ENCODE assay signal across 8 cellular contexts in genomic region chr2:112259509-112260294, GRCh38. TPM values are rescaled to one million over a fixed set of nuclear protein-coding genes. Genes with fewer than 3 reads are reported as not detected.
A peak's percentile ranks its signal among the peaks of the same experiment; 100 is the strongest.
DNase-seq lines count a peak whose midpoint lies in the region; ATAC-seq, FAIRE-seq and TF ChIP-seq lines count a peak whose summit lies in the region.

No MANE protein-coding gene starts in this region.

- TF ChIP-seq CTCF in GM12874 (IDR thresholded peaks at IDR 0.05; ENCODE audit: insufficient read depth, low read depth, low read length) (peak; percentile 98), H1 (IDR thresholded peaks at IDR 0.05; ENCODE audit: control extremely low read depth in 1 of 3, insufficient read depth in 1 of 3, low read depth in 1 of 3, low read length in 3 of 3) (peak; percentile 92 to 98 (median 96))

- DNase-seq in NOMO-1 treated with DMSO at 0.1 percent for 48 hours (lab: John Stamatoyannopoulos, UW; ENCODE audit: unreplicated experiment): peak; percentile 81
- DNase-seq in activated CD8-positive, alpha-beta memory T cell treated with anti-CD3 and anti-CD28 coated beads for 48 hours (ENCODE audit: low read depth in 2 of 3, low spot score in 2 of 3): peak; percentile 54 to 66 (median 56)
- DNase-seq in H1 (ENCODE audit: low read depth in 1 of 2, low spot score in 2 of 2): peak; percentile 62 to 86
- DNase-seq in midbrain (lab: John Stamatoyannopoulos, UW): peak; percentile 84
- DNase-seq in stimulated activated CD8-positive, alpha-beta memory T cell treated with anti-CD3 and anti-CD28 coated beads, Interleukin-4, amount 100 ng/mL, for 24 hours (ENCODE audit: low read depth): peak; percentile 71

- peak overlapping the region; percentile 98 for H2AFZ ChIP-seq in H1 (ENCODE audit: low read length)

- CTCF ChIA-PET in H1 (lab: Charles Lee; ENCODE audit: partially characterized antibody): interaction anchor here (0.8 to 3.4 kb wide), 21 partner anchors 9 to 385 kb away, joined by 3 to 17 read pairs (median 4); partner anchors contain the start of gene RGPD8

- no peaks in the 10 kb centered on the region for H3K23me2 ChIP-seq in H1 (ENCODE audit: low read depth, low read length)

- POLR2A ChIA-PET in H1 (lab: Charles Lee; ENCODE audit: partially characterized antibody): interaction anchor here (1.6 to 2.6 kb wide), 3 partner anchors 13 to 174 kb away, joined by 4 to 9 read pairs (median 6); partner anchors contain the start of gene RGPD8

- no peak overlapping the region for H2BK12ac ChIP-seq in H1 (ENCODE audit: low read depth, low read length)

- no peaks in the 10 kb centered on the region for H3K79me1 ChIP-seq in H1 (ENCODE audit: low read depth, low read length)

- no peaks in the 10 kb centered on the region for H3K27me3 ChIP-seq in H1 (replicated peaks in 1 of 4; ENCODE audit: control insufficient read depth in 3 of 4, extremely low read depth in 1 of 4, insufficient read depth in 3 of 4, low read length in 3 of 4)

- peaks cover 0 to 4% (median 0%) of the 10 kb centered on the region in 4 experiments; a peak in 2 of 7 replicates for H3K4me1 ChIP-seq in H1 (replicated peaks in 1 of 4; ENCODE audit: control insufficient read depth in 3 of 4, insufficient read depth in 4 of 4, low read length in 3 of 4)

- no peaks in the 10 kb centered on the region for H3K79me2 ChIP-seq in H1 (ENCODE audit: control insufficient read depth in 1 of 2, insufficient read depth in 2 of 2, low read length in 2 of 2)

- H2BK20ac ChIP-seq in H1 (ENCODE audit: low read length): no peak overlapping the region

- no peak overlapping the region for H2BK120ac ChIP-seq in H1 (replicated peaks; ENCODE audit: low read depth, low read length)

- no peak for TF ChIP-seq EP300 in H1 (IDR thresholded peaks at IDR 0.05; ENCODE audit: borderline replicate concordance in 1 of 2, low read depth in 2 of 2, low read length in 2 of 2)

- H3K18ac ChIP-seq in H1 (ENCODE audit: extremely low read depth, low read length): no peak overlapping the region

- H2BK5ac ChIP-seq in H1 (ENCODE audit: low read depth, low read length): no peak overlapping the region

- no peak overlapping the region for H3K23ac ChIP-seq in H1 (ENCODE audit: insufficient read length)

- H3K27ac ChIP-seq in H1 (ENCODE audit: low read depth, low read length): no peak overlapping the region

- H4K91ac ChIP-seq in H1 (replicated peaks; ENCODE audit: insufficient read length, low read length): no peak overlapping the region

- H2AK5ac ChIP-seq in H1 (ENCODE audit: low read depth, low read length): no peak overlapping the region

- ATAC-seq in HG03432 (IDR thresholded peaks at IDR 0.05; ENCODE audit: unreplicated experiment) (peak; percentile 41), HG03521 (IDR thresholded peaks at IDR 0.05; ENCODE audit: unreplicated experiment) (no peak)

- TF ChIP-seq RAD21 in H1 (IDR thresholded peaks at IDR 0.05 in 1 of 2, conservative IDR thresholded peaks at IDR 0.05 in 1 of 2; ENCODE audit: low read depth in 2 of 2, low read length in 2 of 2): peak; percentile 91

- no peaks in the 10 kb centered on the region for H4K20me1 ChIP-seq in H1 (replicated peaks in 1 of 2; ENCODE audit: control insufficient read depth in 1 of 2, insufficient read depth in 2 of 2, low read length in 2 of 2)

- H4K8ac ChIP-seq in H1 (ENCODE audit: extremely low read depth, insufficient read depth, low read length): no peak overlapping the region

- H3K56ac ChIP-seq in H1 (replicated peaks; ENCODE audit: insufficient read length, low read depth, low read length): no peak overlapping the region

- H2BK15ac ChIP-seq in H1 (ENCODE audit: low read length): no peak overlapping the region

- H3K9me3 ChIP-seq in H1 (ENCODE audit: insufficient read depth in 2 of 2, low read depth in 1 of 2, low read length in 1 of 2): peaks cover 0 to 6% of the 10 kb centered on the region in 2 experiments; a peak in 1 of 4 replicates

- H3K14ac ChIP-seq in H1 (ENCODE audit: insufficient read length): no peak overlapping the region

- FAIRE-seq in H1 (lab: Jason Lieb, UNC): peak; percentile 82

- WGBS in H1 (ENCODE audit: extremely low coverage in 1 of 2, insufficient coverage in 1 of 2, insufficient read length in 1 of 2, insufficient replicate concordance in 2 of 2, low coverage in 1 of 2, low lambda C conversion rate in 2 of 2, missing lambda C conversion rate in 1 of 2), 2 experiments: 39% methylated on average over 15 of the region's 15 CpGs; no CpG with 5 or more reads in 1 of the 2 experiments

- no peaks in the 10 kb centered on the region for H3K36me3 ChIP-seq in H1 (ENCODE audit: control insufficient read depth in 2 of 4, insufficient read depth in 4 of 4, low read length in 3 of 4)

- TF ChIP-seq POLR2A in H1 (IDR thresholded peaks at IDR 0.05; ENCODE audit: control extremely low read depth in 1 of 2, low read depth in 2 of 2, low read length in 2 of 2): no peak

- no peak overlapping the region for H3K9ac ChIP-seq in H1 (replicated peaks in 1 of 4; ENCODE audit: extremely low read depth in 1 of 4, low read depth in 3 of 4, low read length in 3 of 4)

- H4K5ac ChIP-seq in H1 (ENCODE audit: insufficient read length, low read depth, low read length): no peak overlapping the region

- H3K4me3 ChIP-seq in H1 (ENCODE audit: extremely low read depth in 1 of 4, insufficient read depth in 2 of 4, low read depth in 3 of 4, low read length in 4 of 4): no peak overlapping the region

- no peak overlapping the region for H3K4ac ChIP-seq in H1 (replicated peaks; ENCODE audit: insufficient read length, low read depth, low read length)

- H3K4me2 ChIP-seq in H1 (ENCODE audit: insufficient read depth in 1 of 2, low read depth in 2 of 2, low read length in 2 of 2): peak overlapping the region in 1 of 2 experiments; percentile 47; a peak in 2 of 4 replicates

TF ChIP-seq in H1, 55 proteins besides CTCF, POLR2A, EP300 and RAD21 (continues in another document):
- TF ChIP-seq RBBP5 (IDR thresholded peaks at IDR 0.05; ENCODE audit: borderline replicate concordance, low read depth, low read length): no peak
- TF ChIP-seq CBX8 (IDR thresholded peaks at IDR 0.05; ENCODE audit: borderline replicate concordance, low read depth, low read length): no peak
- TF ChIP-seq JUND (IDR thresholded peaks at IDR 0.05; ENCODE audit: low read length): 0 out of 2 replicates have a peak, but pooled peaks have one; percentile 10
- no peak for TF ChIP-seq USF2 (IDR thresholded peaks at IDR 0.05; ENCODE audit: low read length)
- TF ChIP-seq ATF3 (IDR thresholded peaks at IDR 0.05; ENCODE audit: insufficient read depth, low read depth, low read length): no peak
- TF ChIP-seq SP4 (IDR thresholded peaks at IDR 0.05; ENCODE audit: low read length): no peak
- no peak for TF ChIP-seq EZH2 (IDR thresholded peaks at IDR 0.05; ENCODE audit: low read depth, low read length, severe bottlenecking)
- TF ChIP-seq BRCA1 (IDR thresholded peaks at IDR 0.05; ENCODE audit: low read depth, low read length): no peak
- peak; percentile 40 for TF ChIP-seq ASH2L (IDR thresholded peaks at IDR 0.05; ENCODE audit: low read length)
- TF ChIP-seq SIN3A (conservative IDR thresholded peaks at IDR 0.05 in 1 of 2, IDR thresholded peaks at IDR 0.05 in 1 of 2; ENCODE audit: low read depth in 1 of 2, low read length in 2 of 2): 0 out of 4 replicates have a peak, but pooled peaks of 1 of the 2 experiments have one; percentile 44
- no peak for TF ChIP-seq JUN (IDR thresholded peaks at IDR 0.05; ENCODE audit: low read depth, low read length)
- TF ChIP-seq CHD2 (IDR thresholded peaks at IDR 0.05; ENCODE audit: low read length): no peak
- TF ChIP-seq SP1 (IDR thresholded peaks at IDR 0.05; ENCODE audit: low read depth, low read length): no peak
- TF ChIP-seq BCL11A (IDR thresholded peaks at IDR 0.05; ENCODE audit: low read depth in 2 of 2, low read length in 2 of 2): no peak
- 0 out of 2 replicates have a peak, but pooled peaks have one; percentile 30 for TF ChIP-seq GABPA (IDR thresholded peaks at IDR 0.05; ENCODE audit: borderline replicate concordance, insufficient read depth, low read length)
- no peak for TF ChIP-seq SIX5 (IDR thresholded peaks at IDR 0.05; ENCODE audit: low read depth, low read length)

RNA-seq across cellular contexts. Expression of gene ZC3H8, which starts 4.9 kb away (rescaled TPM):
- 7.1 and 8.8 TPM in 2 replicates for total RNA-seq in H1 (2021; fragmentation: NEBNext Ultra II Directional; extraction: Animal tissue kit (Norgen Biotek cat#: 25700))
- polyA plus RNA-seq in H1 (2011; rRNA removed): 0.66 and 1.9 TPM in 2 replicates
- 4.3 TPM for polyA plus RNA-seq in H1 (2011; cell fraction: cytosol; rRNA removed)
- 1.3 TPM for polyA plus RNA-seq in H1 (2011; cell fraction: nucleus; rRNA removed)
- 4.8 to 10.4 TPM (median 6.2 TPM) in 4 replicates for polyA plus RNA-seq in H1 (2012, experiment 1 of 2)
- polyA plus RNA-seq in H1 (2012, experiment 2 of 2): 0.88 TPM
- polyA plus RNA-seq in H1 (2013, experiment 1 of 2): 17.9 TPM
- 16.3 TPM for polyA plus RNA-seq in H1 (2013, experiment 2 of 2)
- polyA minus RNA-seq in H1 (2011; rRNA and poly(A)+ RNA removed): 0.63 and 1.1 TPM in 2 replicates
- polyA minus RNA-seq in H1 (2011; cell fraction: cytosol; rRNA and poly(A)+ RNA removed): 0.73 TPM
- polyA minus RNA-seq in H1 (2011; cell fraction: nucleus; rRNA and poly(A)+ RNA removed): 2.7 TPM

RNA-seq across cellular contexts. Expression of gene ZC3H6, which starts 15.7 kb away (rescaled TPM):
- total RNA-seq in H1 (2021; fragmentation: NEBNext Ultra II Directional; extraction: Animal tissue kit (Norgen Biotek cat#: 25700)): 6.9 and 7.3 TPM in 2 replicates
- polyA plus RNA-seq in H1 (2011; rRNA removed): 1.4 and 1.5 TPM in 2 replicates
- polyA plus RNA-seq in H1 (2011; cell fraction: cytosol; rRNA removed): 1.9 TPM
- 2.7 TPM for polyA plus RNA-seq in H1 (2011; cell fraction: nucleus; rRNA removed)
- polyA plus RNA-seq in H1 (2012, experiment 1 of 2): 1.8 to 6.3 TPM (median 2.2 TPM) in 4 replicates
- polyA plus RNA-seq in H1 (2012, experiment 2 of 2): 0.30 TPM
- polyA plus RNA-seq in H1 (2013, experiment 1 of 2): 7.0 TPM
- 5.6 TPM for polyA plus RNA-seq in H1 (2013, experiment 2 of 2)
- polyA minus RNA-seq in H1 (2011; rRNA and poly(A)+ RNA removed): 4.9 and 6.0 TPM in 2 replicates
- polyA minus RNA-seq in H1 (2011; cell fraction: cytosol; rRNA and poly(A)+ RNA removed): 6.2 TPM
- polyA minus RNA-seq in H1 (2011; cell fraction: nucleus; rRNA and poly(A)+ RNA removed): 9.6 TPM
